Comparison of ENCODE assay signal across 20 cellular contexts in genomic region chr4:114082348-114082747, GRCh38.
"Had no signal": no experiment of that assay in that cellular context is flagged by ENCODE, and none has a peak within 500 bp of the region (broad histone marks: within the 10 kb centered on the region; RNA-seq: fewer than 3 reads in every experiment).

No MANE protein-coding gene starts in this region.

- H3K4me3 ChIP-seq: colonic mucosa, heart left ventricle, mucosa of descending colon, spleen, thoracic aorta, transverse colon had no signal

- H3K4me1 ChIP-seq: colonic mucosa, heart left ventricle, spleen, transverse colon had no signal

- H3K9me3 ChIP-seq: colonic mucosa, heart left ventricle, mucosa of descending colon, spleen, thoracic aorta, transverse colon had no signal

- H3K27ac ChIP-seq: colonic mucosa, heart left ventricle, spleen, thoracic aorta, transverse colon had no signal

- H3K36me3 ChIP-seq: colonic mucosa, heart left ventricle, spleen, thoracic aorta, transverse colon had no signal

- DNase-seq: colonic mucosa; dermis blood vessel endothelial cell; effector CD4-positive, alpha-beta T cell; endodermal cell; erythroblast; foreskin melanocyte; heart left ventricle; hippocampal formation; kidney glomerular epithelial cell; mammary epithelial cell; mucosa of descending colon; natural killer cell; spleen; stimulated activated CD4-positive, alpha-beta T cell treated with anti-CD3 and anti-CD28 coated beads, Interleukin-15, amount 100 ng/mL, for 24 hours; stimulated activated CD4-positive, alpha-beta T cell treated with anti-CD3 and anti-CD28 coated beads, Interleukin-1b, Interleukin-23, amount 100 ng/mL, for 48 hours; stimulated activated CD4-positive, alpha-beta T cell treated with anti-CD3 and anti-CD28 coated beads, Interleukin-4, amount 100 ng/mL, for 4 hours; stimulated activated naive B cell treated with anti-CD40 and anti-IgM and Interleukin-4, amounts not matched to agents 10 μg/mL and 1 μg/mL and 100 μg/mL, for 72 hours; stimulated activated naive CD8-positive, alpha-beta T cell treated with anti-CD3 and anti-CD28 coated beads, Interleukin-15, amount 100 ng/mL, for 72 hours; transverse colon had no signal

- H3K27me3 ChIP-seq: colonic mucosa, heart left ventricle, spleen, transverse colon had no signal
